Comparison of ENCODE assay signal across 9 cellular contexts in the genomic region with DNA sequence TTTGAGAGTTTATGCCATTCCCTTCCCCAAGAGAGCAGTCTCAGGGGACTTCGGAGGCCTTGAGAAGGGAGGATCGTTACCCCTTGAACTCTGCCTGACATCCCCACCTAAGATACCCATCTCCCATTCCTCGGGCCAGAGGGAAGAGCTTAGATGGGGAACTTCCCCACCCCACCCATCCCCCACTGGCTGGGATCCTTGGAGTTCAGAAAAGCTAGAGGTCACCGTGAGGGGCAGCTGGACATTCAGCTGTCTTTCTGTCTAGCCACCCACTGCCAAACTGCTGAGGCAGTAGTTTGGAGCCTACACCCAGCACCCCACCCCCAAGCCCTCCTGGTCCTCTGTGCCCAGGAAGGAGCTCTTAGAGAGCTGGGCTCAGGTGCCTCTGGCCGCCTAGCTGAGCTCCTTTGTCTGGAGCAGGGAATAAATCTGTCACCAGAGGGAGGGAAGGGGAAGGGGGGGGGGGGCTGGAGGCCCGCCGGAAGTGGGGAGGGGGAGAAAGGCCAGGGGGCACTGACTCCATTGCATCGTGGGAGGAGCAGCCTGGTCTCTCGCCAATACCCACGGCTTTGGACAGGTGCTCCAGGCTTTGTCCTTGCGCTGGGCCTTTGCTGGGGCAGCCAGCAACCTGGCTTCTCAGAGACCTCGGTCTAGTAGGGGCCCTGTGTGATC. TPM values are rescaled to one million over a fixed set of nuclear protein-coding genes. Genes with fewer than 3 reads are reported as not detected.
A peak's percentile ranks its signal among the peaks of the same experiment; 100 is the strongest.
DNase-seq lines count a peak whose midpoint lies in the region; ATAC-seq lines count a peak whose summit lies in the region.
"Had no signal": no experiment of that assay in that cellular context is flagged by ENCODE, and none has a peak within 500 bp of the region (broad histone marks: within the 10 kb centered on the region; RNA-seq: fewer than 3 reads in every experiment).

No MANE protein-coding gene starts in this region.

- H3K4me1 ChIP-seq in mesendoderm (ENCODE audit: control insufficient read depth, low read depth, low read length): peaks cover 9% of the 10 kb centered on the region

- no peak overlapping the region for H2BK120ac ChIP-seq in mesendoderm (ENCODE audit: low read depth, low read length)

- H3K79me1 ChIP-seq in mesendoderm (ENCODE audit: low read length): no peaks in the 10 kb centered on the region

- no peak overlapping the region for H2BK5ac ChIP-seq in mesendoderm (ENCODE audit: low read length)

- no peaks in the 10 kb centered on the region for H3K36me3 ChIP-seq in mesendoderm (ENCODE audit: control insufficient read depth, insufficient read depth, low read length)

- H2BK15ac ChIP-seq in mesendoderm (replicated peaks; ENCODE audit: low read depth): no peak overlapping the region

- H3K4ac ChIP-seq in mesendoderm (ENCODE audit: low read depth, low read length): peak overlapping the region; percentile 5

- WGBS in mesendoderm (ENCODE audit: extremely low coverage, insufficient coverage, low lambda C conversion rate): no CpG with 5 or more reads among the region's 12 CpGs

- peaks cover 34% of the 10 kb centered on the region for H3K27me3 Mint-ChIP-seq in stimulated activated naive CD8-positive, alpha-beta T cell treated with anti-CD3 and anti-CD28 coated beads, Interleukin-15, Interleukin-2, amounts not matched to agents 100 ng/mL and 50 ng/mL, for 24 hours
- peaks cover 33% of the 10 kb centered on the region for H3K27me3 Mint-ChIP-seq in activated naive CD8-positive, alpha-beta T cell treated with anti-CD3 and anti-CD28 coated beads, Interleukin-2, amount 10 ng/mL, durations not matched to agents 7 days and 5 days

- DNase-seq in stimulated activated naive CD8-positive, alpha-beta T cell treated with anti-CD3 and anti-CD28 coated beads, Interleukin-15, Interleukin-2, amounts not matched to agents 100 U/mL and 50 U/mL, for 24 hours: no peak
- DNase-seq in activated naive CD8-positive, alpha-beta T cell treated with anti-CD3 and anti-CD28 coated beads, Interleukin-2, amount 10 ng/mL, durations not matched to agents 7 days and 5 days: no peak
- DNase-seq in mesendoderm (peak; percentile 63), A172 (ENCODE audit: low spot score) (no peak), ecto neural progenitor cell (ENCODE audit: low spot score) (no peak)
- DNase-seq: activated effector memory CD4-positive, alpha-beta T cell treated with anti-CD3 and anti-CD28 coated beads, Interleukin-2, amount 50 U/mL, for 16 hours had no signal

- H3K4me3 Mint-ChIP-seq in stimulated activated naive CD8-positive, alpha-beta T cell treated with anti-CD3 and anti-CD28 coated beads, Interleukin-15, Interleukin-2, amounts not matched to agents 100 ng/mL and 50 ng/mL, for 24 hours: peak overlapping the region; percentile 57
- H3K4me3 Mint-ChIP-seq in activated naive CD8-positive, alpha-beta T cell treated with anti-CD3 and anti-CD28 coated beads, Interleukin-2, amount 10 ng/mL, durations not matched to agents 7 days and 5 days: peak overlapping the region; percentile 49

- no peak overlapping the region for H3K27ac Mint-ChIP-seq in stimulated activated naive CD8-positive, alpha-beta T cell treated with anti-CD3 and anti-CD28 coated beads, Interleukin-15, Interleukin-2, amounts not matched to agents 100 ng/mL and 50 ng/mL, for 24 hours
- H3K27ac Mint-ChIP-seq in activated naive CD8-positive, alpha-beta T cell treated with anti-CD3 and anti-CD28 coated beads, Interleukin-2, amount 10 ng/mL, durations not matched to agents 7 days and 5 days: no peak overlapping the region

- H3K4me3 ChIP-seq in mesendoderm (ENCODE audit: low read length): peak overlapping the region; percentile 23

- H3K4me1 Mint-ChIP-seq in stimulated activated naive CD8-positive, alpha-beta T cell treated with anti-CD3 and anti-CD28 coated beads, Interleukin-15, Interleukin-2, amounts not matched to agents 100 ng/mL and 50 ng/mL, for 24 hours (ENCODE audit: low read depth): peaks cover 4% of the 10 kb centered on the region
- peaks cover 7% of the 10 kb centered on the region for H3K4me1 Mint-ChIP-seq in activated naive CD8-positive, alpha-beta T cell treated with anti-CD3 and anti-CD28 coated beads, Interleukin-2, amount 10 ng/mL, durations not matched to agents 7 days and 5 days

- H3K4me2 ChIP-seq in mesendoderm (ENCODE audit: low read length): peak overlapping the region; percentile 98

- peak overlapping the region; percentile 32 for H3K18ac ChIP-seq in mesendoderm (ENCODE audit: low read length)

- H3K56ac ChIP-seq in mesendoderm (ENCODE audit: low read length): peak overlapping the region; percentile 86

- peak overlapping the region; percentile 78 for H3K9ac ChIP-seq in mesendoderm (ENCODE audit: low read length)

- H3K23ac ChIP-seq in mesendoderm (ENCODE audit: low read length): no peak overlapping the region

- H3K27me3 ChIP-seq in mesendoderm (ENCODE audit: insufficient read depth, low read length, poor library complexity): peaks cover 4% of the 10 kb centered on the region

- no peaks in the 10 kb centered on the region for H3K79me2 ChIP-seq in mesendoderm (ENCODE audit: control insufficient read depth, insufficient read depth, low read length)

- H3K36me3 Mint-ChIP-seq in stimulated activated naive CD8-positive, alpha-beta T cell treated with anti-CD3 and anti-CD28 coated beads, Interleukin-15, Interleukin-2, amounts not matched to agents 100 ng/mL and 50 ng/mL, for 24 hours (ENCODE audit: low read depth): no peaks in the 10 kb centered on the region
- peaks cover under 1% of the 10 kb centered on the region for H3K36me3 Mint-ChIP-seq in activated naive CD8-positive, alpha-beta T cell treated with anti-CD3 and anti-CD28 coated beads, Interleukin-2, amount 10 ng/mL, durations not matched to agents 7 days and 5 days

- ATAC-seq in stimulated activated naive CD8-positive, alpha-beta T cell treated with anti-CD3 and anti-CD28 coated beads, Interleukin-15, Interleukin-2, amounts not matched to agents 100 U/mL and 50 U/mL, for 24 hours: no peak
- no peak for ATAC-seq in activated naive CD8-positive, alpha-beta T cell treated with anti-CD3 and anti-CD28 coated beads, Interleukin-2, amount 10 ng/mL, durations not matched to agents 7 days and 5 days (ENCODE audit: low read depth)
- ATAC-seq in HG02852 (IDR thresholded peaks at IDR 0.05; ENCODE audit: unreplicated experiment) (no peak), HG02759 (IDR thresholded peaks at IDR 0.05; ENCODE audit: unreplicated experiment) (no peak)

- H3K27ac ChIP-seq in mesendoderm (ENCODE audit: low read depth, low read length): no peak overlapping the region

- no peaks in the 10 kb centered on the region for H3K9me3 Mint-ChIP-seq in stimulated activated naive CD8-positive, alpha-beta T cell treated with anti-CD3 and anti-CD28 coated beads, Interleukin-15, Interleukin-2, amounts not matched to agents 100 ng/mL and 50 ng/mL, for 24 hours
- H3K9me3 Mint-ChIP-seq in activated naive CD8-positive, alpha-beta T cell treated with anti-CD3 and anti-CD28 coated beads, Interleukin-2, amount 10 ng/mL, durations not matched to agents 7 days and 5 days: no peaks in the 10 kb centered on the region

- no peak overlapping the region for H4K5ac ChIP-seq in mesendoderm (ENCODE audit: low read length)

- H4K8ac ChIP-seq in mesendoderm (ENCODE audit: low read depth, low read length): no peak overlapping the region

- H2AK5ac ChIP-seq in mesendoderm (ENCODE audit: low read length): no peak overlapping the region

- POLR2A ChIA-PET in activated naive CD8-positive, alpha-beta T cell treated with anti-CD3 and anti-CD28 coated beads, Interleukin-2, amount 10 ng/mL, durations not matched to agents 7 days and 5 days (lab: Charles Lee): no interaction called here

RNA-seq across cellular contexts. Expression of gene HSD11B2, which starts 1.0 kb away (rescaled TPM):
- total RNA-seq in activated naive CD8-positive, alpha-beta T cell treated with anti-CD3 and anti-CD28 coated beads, Interleukin-2, amount 10 ng/mL, durations not matched to agents 7 days and 5 days: not detected
- 12.9 TPM for polyA plus RNA-seq in mesendoderm (2013, experiment 1 of 2)
- polyA plus RNA-seq in mesendoderm (2013, experiment 2 of 2): 13.3 TPM
- 0.93 TPM in 1 of 2 replicates, not detected in the other for total RNA-seq in A172 (2014; rRNA removed; shearing (Covaris generic))

RNA-seq across cellular contexts. Expression of gene ZDHHC1, which starts 15.7 kb away (rescaled TPM):
- total RNA-seq in activated naive CD8-positive, alpha-beta T cell treated with anti-CD3 and anti-CD28 coated beads, Interleukin-2, amount 10 ng/mL, durations not matched to agents 7 days and 5 days: under 1 TPM; 0.36 to 0.40 TPM
- 0.72 TPM for polyA plus RNA-seq in mesendoderm (2013, experiment 1 of 2)
- 0.94 TPM for polyA plus RNA-seq in mesendoderm (2013, experiment 2 of 2)
- total RNA-seq in A172 (2014; rRNA removed; shearing (Covaris generic)): 18.2 and 24.3 TPM in 2 replicates

RNA-seq across cellular contexts. Expression of gene TPPP3, which starts 38.6 kb away (rescaled TPM):
- not detected for total RNA-seq in activated naive CD8-positive, alpha-beta T cell treated with anti-CD3 and anti-CD28 coated beads, Interleukin-2, amount 10 ng/mL, durations not matched to agents 7 days and 5 days
- not detected for polyA plus RNA-seq in mesendoderm (2013, experiment 1 of 2)
- not detected for polyA plus RNA-seq in mesendoderm (2013, experiment 2 of 2)
- 0.31 TPM in 1 of 2 replicates, not detected in the other for total RNA-seq in A172 (2014; rRNA removed; shearing (Covaris generic))

RNA-seq across cellular contexts. Expression of gene ATP6V0D1, which starts 49.0 kb away (rescaled TPM):
- total RNA-seq in activated naive CD8-positive, alpha-beta T cell treated with anti-CD3 and anti-CD28 coated beads, Interleukin-2, amount 10 ng/mL, durations not matched to agents 7 days and 5 days: 10 to 100 TPM; 41.8 to 48.8 TPM
- polyA plus RNA-seq in mesendoderm (2013, experiment 1 of 2): 37.4 TPM
- 38.6 TPM for polyA plus RNA-seq in mesendoderm (2013, experiment 2 of 2)
- 66.8 and 77.5 TPM in 2 replicates for total RNA-seq in A172 (2014; rRNA removed; shearing (Covaris generic))

RNA-seq across cellular contexts. Expression of gene AGRP, which starts 51.4 kb away (rescaled TPM):
- not detected for total RNA-seq in activated naive CD8-positive, alpha-beta T cell treated with anti-CD3 and anti-CD28 coated beads, Interleukin-2, amount 10 ng/mL, durations not matched to agents 7 days and 5 days
- not detected for polyA plus RNA-seq in mesendoderm (2013, experiment 1 of 2)
- not detected for polyA plus RNA-seq in mesendoderm (2013, experiment 2 of 2)
- total RNA-seq in A172 (2014; rRNA removed; shearing (Covaris generic)): not detected in 2 replicates

Comparison
In these comparisons a context has a peak if more than half of its experiments do, and no peak if none do; other contexts are left out.
1. RNA of gene ZDHHC1, which starts 15.7 kb away (total RNA-seq): 18.2 to 24.3 TPM in A172; 0.36 to 0.40 TPM in activated naive CD8-positive, alpha-beta T cell treated with anti-CD3 and anti-CD28 coated beads, Interleukin-2, amount 10 ng/mL, durations not matched to agents 7 days and 5 days; every median in the first group is over 10 times any median in the second.